ENCODE assay signal across 26 cellular contexts in the genomic region with DNA sequence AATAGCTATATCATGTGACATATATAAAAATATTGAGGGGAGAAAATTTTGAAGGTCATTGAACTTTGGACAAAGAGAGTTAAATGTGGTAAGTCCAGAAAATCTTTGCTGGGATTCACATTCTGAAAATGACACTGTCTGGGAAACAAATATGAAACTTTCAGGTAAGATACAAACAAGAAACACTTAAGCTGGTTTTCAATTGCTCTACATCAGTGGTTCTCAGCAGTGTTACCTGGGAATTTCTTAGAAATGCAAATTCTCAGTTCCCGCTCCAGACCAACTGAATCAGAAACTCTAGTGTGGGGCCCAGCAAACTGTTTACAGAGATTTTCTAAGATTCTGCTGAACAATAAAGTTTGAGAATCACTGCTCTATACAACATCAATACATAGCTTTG. TPM values are rescaled to one million over a fixed set of nuclear protein-coding genes. Genes with fewer than 3 reads are reported as not detected.
A peak's percentile ranks its signal among the peaks of the same experiment; 100 is the strongest.
DNase-seq lines count a peak whose midpoint lies in the region; ATAC-seq, FAIRE-seq and TF ChIP-seq lines count a peak whose summit lies in the region.
"Had no signal": no experiment of that assay in that cellular context is flagged by ENCODE, and none has a peak within 500 bp of the region (broad histone marks: within the 10 kb centered on the region; RNA-seq: fewer than 3 reads in every experiment).

No MANE protein-coding gene starts in this region.

- peak; percentile 23 for DNase-seq in NAMALWA (ENCODE audit: low spot score)
- DNase-seq in K562 (ENCODE audit: extremely low read depth in 1 of 4, low spot score in 3 of 4) = no peak
- no peak for DNase-seq in HPDE6-E6E7 (ENCODE audit: extremely low spot score)
- DNase-seq in inferior parietal cortex (ENCODE audit: extremely low spot score) = no peak
- DNase-seq in gastrocnemius medialis = no peak
- DNase-seq: CD8-positive, alpha-beta memory T cell; DMS 273 treated with DMSO at 0.1 percent for 48 hours; DMS79; EL; GDM1; H9; KG1; NCI-H1092; NCI-H1417 treated with DMSO at 0.1 percent for 48 hours; NCI-H187; NCI-H2081 treated with DMSO at 0.1 percent for 48 hours; NCI-H2171; NCI-H226; NCI-H510A; PC-3; SJCRH30; T-helper 2 cell had no signal

- no peaks in the 10 kb centered on the region for H3K9me1 ChIP-seq in K562 (ENCODE audit: control insufficient read depth, insufficient read depth, low read length)

- POLR2A ChIA-PET in K562 (lab: Yijun Ruan, JAX) = interaction anchor here (1.9 kb wide), 1 partner anchor 8 kb away, joined by 5 read pairs; no protein-coding TSS in a partner anchor

- TF ChIP-seq EP300 in K562 (IDR thresholded peaks at IDR 0.05; ENCODE audit: low read length) = no peak

- peaks cover 14% of the 10 kb centered on the region for H3K79me2 ChIP-seq in K562 (ENCODE audit: control insufficient read depth, insufficient read depth, low read length)

- no TSS peak for BruUV-seq in K562 (replicated peaks; lab: Mats Ljungman, UMichigan)

- TF ChIP-seq CTCF in K562 (IDR thresholded peaks at IDR 0.05 in 2 of 3, conservative IDR thresholded peaks at IDR 0.05 in 1 of 3; ENCODE audit: insufficient read depth in 2 of 3, low read depth in 1 of 3, low read length in 3 of 3) (no peak), gastrocnemius medialis (IDR thresholded peaks at IDR 0.05 in 4 of 5, conservative IDR thresholded peaks at IDR 0.05 in 1 of 5) (no peak)

- H3K9ac ChIP-seq in K562 (ENCODE audit: insufficient read depth in 1 of 2, low read depth in 2 of 2, low read length in 2 of 2) = no peak overlapping the region

- H3K27ac ChIP-seq in K562 (ENCODE audit: extremely low read depth, low read depth, low read length) (no peak overlapping the region), gastrocnemius medialis (no peak overlapping the region)
- H3K27ac ChIP-seq: C4-2B, SJCRH30 had no signal

- 73% methylated on average over 1 of the region's 1 CpG for WGBS in K562 (ENCODE audit: insufficient coverage, low coverage, missing lambda C conversion rate)

- H3K4me3 ChIP-seq in K562 = no peak overlapping the region
- H3K4me3 ChIP-seq in gastrocnemius medialis = no peak overlapping the region
- H3K4me3 ChIP-seq: SJCRH30 had no signal

- CTCF ChIA-PET in K562 (lab: Yijun Ruan, JAX; ENCODE audit: low intra/inter-chr PET ratio) = no interaction called here

- FAIRE-seq in K562 (lab: Jason Lieb, UNC) = no peak

- no peak for TF ChIP-seq RAD21 in K562 (CRISPR knock-in tag; conservative IDR thresholded peaks at IDR 0.05 in 1 of 2, IDR thresholded peaks at IDR 0.05 in 1 of 2)

- peak; percentile 11 for ATAC-seq in GM21723 (IDR thresholded peaks at IDR 0.05; ENCODE audit: unreplicated experiment)
- ATAC-seq in K562 = no peak
- no peak for ATAC-seq in GM21717 (IDR thresholded peaks at IDR 0.05; ENCODE audit: unreplicated experiment)
- no peak for ATAC-seq in gastrocnemius medialis
- ATAC-seq: PC-3, Right ventricle myocardium inferior had no signal

- TF ChIP-seq POLR2A in K562 (conservative IDR thresholded peaks at IDR 0.05) = no peak
- TF ChIP-seq POLR2A in gastrocnemius medialis (IDR thresholded peaks at IDR 0.05) = no peak

- H3K4me1 ChIP-seq in K562 (replicated peaks in 1 of 2; ENCODE audit: control insufficient read depth in 2 of 2, insufficient read depth in 2 of 2, low read length in 2 of 2) = peaks cover 5 to 10% of the 10 kb centered on the region in 2 experiments; a peak in 3 of 5 replicates
- H3K4me1 ChIP-seq in gastrocnemius medialis = peaks cover under 1 to 8% of the 10 kb centered on the region in 2 donors

- no peaks in the 10 kb centered on the region for H3K36me3 ChIP-seq in K562 (ENCODE audit: control insufficient read depth, insufficient read depth, low read length)
- no peaks in the 10 kb centered on the region for H3K36me3 ChIP-seq in gastrocnemius medialis
- H3K36me3 ChIP-seq: SJCRH30 had no signal

- in situ Hi-C loops in K562 (cut with MboI) = no loop called here
- in situ Hi-C loops in gastrocnemius medialis (cut with MboI; ENCODE audit: low sequenced_read_pairs in 4 of 4) = loop anchor here in 2 of 4 donors (10.0 to 25.0 kb wide), 3 partner anchors 189 to 359 kb away; no protein-coding TSS in a partner anchor

- intact Hi-C loops in K562 (cut with micrococcal nuclease) = loop anchor here (5.0 kb wide), 3 partner anchors 83 to 342 kb away; partner anchors contain the start of gene CFAP54
- intact Hi-C loops in gastrocnemius medialis (cut with DNase I; ENCODE audit: low total_unique reads) = loop anchor here (5.0 to 10.0 kb wide), 4 partner anchors 98 to 501 kb away; partner anchors contain the start of gene NEDD1

- no peak overlapping the region for H3K4me2 ChIP-seq in K562 (ENCODE audit: insufficient read depth, low read length)

- no peak overlapping the region for H2AFZ ChIP-seq in K562 (ENCODE audit: low read depth, low read length)

- H4K20me1 ChIP-seq in K562 (replicated peaks; ENCODE audit: control insufficient read depth, insufficient read depth, low read length) = peaks cover 2% of the 10 kb centered on the region

- H3K27me3 ChIP-seq in K562 (ENCODE audit: control insufficient read depth in 2 of 2, insufficient read depth in 2 of 2, low read length in 2 of 2) (0 out of 5 replicates have a peak, but pooled peaks cover 0 to 4% of the 10 kb centered on the region in 2 experiments), gastrocnemius medialis (no peaks in the 10 kb centered on the region)
- H3K27me3 ChIP-seq: SJCRH30 had no signal

- H3K9me3 ChIP-seq in K562 (replicated peaks; ENCODE audit: control insufficient read depth, insufficient read depth, low read depth, low read length) (no peaks in the 10 kb centered on the region), gastrocnemius medialis (no peaks in the 10 kb centered on the region)
- H3K9me3 ChIP-seq: SJCRH30 had no signal

TF ChIP-seq in K562, 482 proteins besides CTCF, POLR2A, EP300 and RAD21:
- TF ChIP-seq, protein P1, sequence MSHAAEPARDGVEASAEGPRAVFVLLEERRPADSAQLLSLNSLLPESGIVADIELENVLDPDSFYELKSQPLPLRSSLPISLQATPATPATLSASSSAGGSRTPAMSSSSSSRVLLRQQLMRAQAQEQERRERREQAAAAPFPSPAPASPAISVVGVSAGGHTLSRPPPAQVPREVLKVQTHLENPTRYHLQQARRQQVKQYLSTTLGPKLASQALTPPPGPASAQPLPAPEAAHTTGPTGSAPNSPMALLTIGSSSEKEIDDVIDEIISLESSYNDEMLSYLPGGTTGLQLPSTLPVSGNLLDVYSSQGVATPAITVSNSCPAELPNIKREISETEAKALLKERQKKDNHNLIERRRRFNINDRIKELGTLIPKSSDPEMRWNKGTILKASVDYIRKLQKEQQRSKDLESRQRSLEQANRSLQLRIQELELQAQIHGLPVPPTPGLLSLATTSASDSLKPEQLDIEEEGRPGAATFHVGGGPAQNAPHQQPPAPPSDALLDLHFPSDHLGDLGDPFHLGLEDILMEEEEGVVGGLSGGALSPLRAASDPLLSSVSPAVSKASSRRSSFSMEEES (CRISPR knock-in tag; IDR thresholded peaks at IDR 0.05) = peak; percentile 28; the same call in 1 of the 2 replicates
- TF ChIP-seq ZNF239 (CRISPR knock-in tag; IDR thresholded peaks at IDR 0.05) = no peak
- no peak for TF ChIP-seq ZKSCAN3 (CRISPR knock-in tag; IDR thresholded peaks at IDR 0.05)
- TF ChIP-seq NCOA6 (IDR thresholded peaks at IDR 0.05) = no peak

RNA-seq across cellular contexts. Expression of gene CDK17, which starts 3.6 kb away (rescaled TPM):
- 65.9 and 172 TPM in 2 replicates for total RNA-seq in K562 (2011; cell fraction: chromatin; rRNA removed; ENCODE audit: low replicate concordance)
- total RNA-seq in K562 (2011; cell fraction: nucleolus; rRNA removed) = 32.7 and 54.6 TPM in 2 replicates
- total RNA-seq in K562 (2011; cell fraction: nucleoplasm; rRNA removed) = 69.6 and 109 TPM in 2 replicates
- total RNA-seq in K562 (2014; rRNA removed) (16.8 and 17.5 TPM in 2 replicates), K562 (2014; rRNA removed; fragmentation: Illumina TruSeq; extraction: Trizol) (33.0 and 40.7 TPM in 2 replicates), K562 (2015; rRNA removed; fragmentation: Illumina TruSeq; extraction: Trizol) (32.5 and 39.3 TPM in 2 replicates), K562 (2021) (21.1 and 24.6 TPM in 2 replicates), gastrocnemius medialis (10 to 100 TPM; 10.9 to 25.1 (median 20.9) TPM)
- polyA plus RNA-seq in K562 (2011; rRNA removed) (18.6 and 21.6 TPM in 2 replicates), K562 (2014; fragmentation: Illumina TruSeq; extraction: Trizol) (27.8 and 35.1 TPM in 2 replicates), K562 (2014; fragmentation: Nextera tagmentation; extraction: Ambion mirVana) (1 to 10 TPM; 4.8 to 5.4 TPM), K562 (2014; rRNA removed) (12.9 and 13.9 TPM in 2 replicates)
- polyA plus RNA-seq in K562 (2011; cell fraction: cytosol; rRNA removed) = 5.4 and 12.0 TPM in 2 replicates
- polyA plus RNA-seq in K562 (2011; cell fraction: nucleus; rRNA removed) = 18.3 and 30.3 TPM in 2 replicates
- polyA plus RNA-seq in K562 (2012) = 13.1 and 14.2 TPM in 2 replicates
- 80.0 and 84.5 TPM in 2 replicates for polyA minus RNA-seq in K562 (2011; rRNA and poly(A)+ RNA removed)
- 20.4 and 29.0 TPM in 2 replicates for polyA minus RNA-seq in K562 (2011; cell fraction: cytosol; rRNA and poly(A)+ RNA removed)
- polyA minus RNA-seq in K562 (2011; cell fraction: nucleus; rRNA and poly(A)+ RNA removed) = 45.0 and 95.5 TPM in 2 replicates
